Comparison of ENCODE assay signal across 8 cellular contexts in genomic region chr5:140710899-140711552, GRCh38. TPM values are rescaled to one million over a fixed set of nuclear protein-coding genes. Genes with fewer than 3 reads are reported as not detected.
A peak's percentile ranks its signal among the peaks of the same experiment; 100 is the strongest.
DNase-seq lines count a peak whose midpoint lies in the region; ATAC-seq, FAIRE-seq and TF ChIP-seq lines count a peak whose summit lies in the region.

No MANE protein-coding gene starts in this region.

- peak; percentile 98 for FAIRE-seq in GM19239 (lab: Jason Lieb, UNC)

- H3K27me3 ChIP-seq in liver (ENCODE audit: control insufficient read depth in 4 of 4, insufficient read depth in 4 of 4, low read length in 3 of 4): no peaks in the 10 kb centered on the region

- H3K4me3 ChIP-seq in AG10803 (ENCODE audit: low read length): peak overlapping the region; percentile 87
- peak overlapping the region; percentile 43 to 83 (median 80) for H3K4me3 ChIP-seq in liver (ENCODE audit: low read depth in 1 of 3, low read length in 3 of 3)

- TF ChIP-seq RAD21 in liver (IDR thresholded peaks at IDR 0.05): peak in 1 of 2 donors; percentile 46

- 2% methylated on average over 27 of the region's 27 CpGs for WGBS in liver

- H3K27ac ChIP-seq in liver (ENCODE audit: low read depth in 1 of 2, low read length in 2 of 2): peak overlapping the region; percentile 94 to 97

- DNase-seq in AG10803 (ENCODE audit: low read depth): peak; percentile 98
- peak; percentile 56 for DNase-seq in GM19239 (ENCODE audit: insufficient read length, low spot score)
- peak; percentile 82 for DNase-seq in NCI-H526 treated with DMSO at 0.1 percent for 48 hours (lab: John Stamatoyannopoulos, UW)
- peak; percentile 79 to 86 for DNase-seq in activated CD4-positive, alpha-beta T cell treated with anti-CD3 and anti-CD28 coated beads, Interleukin-2, amount 50 U/mL, for 48 hours
- DNase-seq in dermis microvascular lymphatic vessel endothelial cell (ENCODE audit: low read depth in 2 of 2): peak; percentile 91 to 96
- DNase-seq in stimulated activated CD4-positive, alpha-beta T cell treated with anti-CD3 and anti-CD28 coated beads, Interleukin-2, amount 100 ng/mL, for 48 hours: peak; percentile 83 to 89

- no peaks in the 10 kb centered on the region for H3K9me3 ChIP-seq in liver (ENCODE audit: control insufficient read depth in 4 of 4, low read length in 3 of 4)

- peak; percentile 93 for ATAC-seq in HG03439 (IDR thresholded peaks at IDR 0.05; ENCODE audit: unreplicated experiment)

- peaks cover 1 to 6% (median 3%) of the 10 kb centered on the region in 4 donors for H3K36me3 ChIP-seq in liver (ENCODE audit: control insufficient read depth in 4 of 4, insufficient read depth in 3 of 4, low read depth in 1 of 4, low read length in 3 of 4)

- no peak for TF ChIP-seq CTCF in AG10803 (conservative IDR thresholded peaks at IDR 0.05; ENCODE audit: low read length)
- TF ChIP-seq CTCF in liver (IDR thresholded peaks at IDR 0.05; ENCODE audit: low read depth, low read length, missing input control): no peak

- peak overlapping the region; percentile 75 to 93 for H3K9ac ChIP-seq in liver (ENCODE audit: low read depth in 1 of 2, low read length in 2 of 2)

- H3K4me1 ChIP-seq in liver (ENCODE audit: control insufficient read depth in 4 of 4, insufficient read depth in 4 of 4, low read length in 3 of 4): peaks cover 0 to 5% (median 2%) of the 10 kb centered on the region in 4 donors

TF ChIP-seq in liver, 16 proteins besides CTCF, POLR2A, EP300 and RAD21:
- TF ChIP-seq HNF4G (IDR thresholded peaks at IDR 0.05) (no peak), HNF4A (conservative IDR thresholded peaks at IDR 0.05) (peak; percentile 15 to 36), FOXA1 (IDR thresholded peaks at IDR 0.05) (no peak), MAX (IDR thresholded peaks at IDR 0.05) (peak; percentile 37), EGR1 (IDR thresholded peaks at IDR 0.05; ENCODE audit: low read depth in 2 of 2) (peak; percentile 58 to 76), ATF3 (IDR thresholded peaks at IDR 0.05) (peak; percentile 100), YY1 (IDR thresholded peaks at IDR 0.05) (peak; percentile 84), RXRA (IDR thresholded peaks at IDR 0.05) (peak; percentile 32 to 37), JUND (IDR thresholded peaks at IDR 0.05) (peak; percentile 92 to 96), NR2F2 (IDR thresholded peaks at IDR 0.05) (peak; percentile 27), TAF1 (conservative IDR thresholded peaks at IDR 0.05) (no peak), SP1 (IDR thresholded peaks at IDR 0.05) (peak; percentile 25), REST (IDR thresholded peaks at IDR 0.05) (peak; percentile 97), GABPA (IDR thresholded peaks at IDR 0.05 in 1 of 2, conservative IDR thresholded peaks at IDR 0.05 in 1 of 2) (peak in 1 of 2 donors; percentile 25), FOXA2 (IDR thresholded peaks at IDR 0.05) (no peak)

RNA-seq across cellular contexts. Expression of gene ZMAT2, which starts 10.8 kb away (rescaled TPM):
- total RNA-seq in dermis microvascular lymphatic vessel endothelial cell (30.3 and 33.4 TPM in 2 replicates), liver (10 to 100 TPM; 16.4 to 27.5 TPM)
- polyA plus RNA-seq in liver: 10 to 100 TPM; 14.5 to 34.3 TPM

RNA-seq across cellular contexts. Expression of gene HARS2, which starts 19.8 kb away (rescaled TPM):
- total RNA-seq in dermis microvascular lymphatic vessel endothelial cell (23.3 and 23.6 TPM in 2 replicates), liver (10 to 100 TPM; 10.8 to 16.3 TPM)
- 10 to 100 TPM in 1 of 2 donors, 1 to 10 TPM in 1; 8.6 to 10.7 TPM for polyA plus RNA-seq in liver

RNA-seq across cellular contexts. Expression of gene HARS1, which starts 19.9 kb away (rescaled TPM):
- total RNA-seq in dermis microvascular lymphatic vessel endothelial cell: 46.0 and 48.0 TPM in 2 replicates
- total RNA-seq in liver: 10 to 100 TPM; 31.2 to 57.1 TPM
- polyA plus RNA-seq in liver: 10 to 100 TPM; 33.3 to 41.3 TPM

RNA-seq across cellular contexts. Expression of gene DND1, which starts 37.6 kb away (rescaled TPM):
- total RNA-seq in dermis microvascular lymphatic vessel endothelial cell (0.13 TPM in 2 replicates), liver (under 1 TPM; 0.37 to 0.92 TPM)
- under 1 TPM in 1 of 2 donors, not detected in 1; 0.29 TPM for polyA plus RNA-seq in liver

RNA-seq across cellular contexts. Expression of gene WDR55, which starts 46.3 kb away (rescaled TPM):
- total RNA-seq in dermis microvascular lymphatic vessel endothelial cell (24.6 and 31.7 TPM in 2 replicates), liver (10 to 100 TPM; 12.0 to 18.2 TPM)
- 10 to 100 TPM in 1 of 2 donors, 1 to 10 TPM in 1; 10.0 to 11.4 TPM for polyA plus RNA-seq in liver

Comparison
In these comparisons a context has a peak if more than half of its experiments do, and no peak if none do; other contexts are left out.
1. Peak in every context shown above with its lines: DNase-seq, ATAC-seq, H3K4me3 ChIP-seq and H3K27ac ChIP-seq.